Comparison of ENCODE assay signal across 27 cellular contexts in the genomic region with DNA sequence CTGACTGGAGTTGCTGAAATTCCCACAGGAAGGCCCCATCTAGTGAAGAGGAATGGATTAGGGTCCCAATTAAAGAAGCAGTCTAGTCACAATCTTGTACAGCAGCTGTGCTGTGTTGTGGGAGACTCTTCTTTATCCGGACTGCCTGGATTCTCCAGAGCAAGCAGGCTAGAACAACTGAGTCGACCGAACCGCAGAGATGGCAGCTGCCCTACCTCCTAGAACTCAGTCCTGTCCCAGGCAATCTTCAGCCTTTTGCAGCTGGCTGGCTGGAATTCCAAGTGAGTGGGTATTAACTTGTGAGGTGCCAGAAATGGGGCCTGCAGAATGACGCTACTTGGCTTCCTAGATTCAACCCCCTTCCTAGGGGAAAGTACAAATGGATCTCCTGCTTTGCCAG.
"Had no signal": no experiment of that assay in that cellular context is flagged by ENCODE, and none has a peak within 500 bp of the region (broad histone marks: within the 10 kb centered on the region; RNA-seq: fewer than 3 reads in every experiment).

No MANE protein-coding gene starts in this region.

- H3K9me3 ChIP-seq: adrenal gland had no signal

- H3K36me3 ChIP-seq: adrenal gland, breast epithelium had no signal

- H3K4me3 ChIP-seq: adrenal gland, breast epithelium, K562 had no signal

- DNase-seq: activated CD4-positive, alpha-beta T cell treated with anti-CD3 and anti-CD28 coated beads for 48 hours; activated CD4-positive, alpha-beta T cell treated with anti-CD3 and anti-CD28 coated beads, Interleukin-2, amount 50 U/mL, for 4 hours; activated CD4-positive, CD25-positive, alpha-beta regulatory T cell treated with anti-CD3 and anti-CD28 coated beads, Interleukin-2, amount 50 U/mL, for 72 hours; activated CD8-positive, alpha-beta memory T cell treated with anti-CD3 and anti-CD28 coated beads, Interleukin-2, amount 50 U/mL, for 48 hours; activated CD8-positive, alpha-beta T cell treated with anti-CD3 and anti-CD28 coated beads, Interleukin-2, amount 10 ng/mL, durations not matched to agents 7 days and 5 days; activated naive CD4-positive, alpha-beta T cell treated with anti-CD3 and anti-CD28 coated beads, Interleukin-2, amount 50 U/mL, for 16 hours; activated naive CD8-positive, alpha-beta T cell treated with anti-CD3 and anti-CD28 coated beads, Interleukin-2, amount 10 ng/mL, durations not matched to agents 7 days and 5 days; activated T-cell treated with anti-CD3 and anti-CD28 coated beads, Interleukin-2, amount 50 U/mL, for 1 hour; adrenal gland; anterior cingulate cortex; central memory CD4-positive, alpha-beta T cell; Karpas-422; MM.1S; NCI-H1105 treated with DMSO at 0.1 percent for 48 hours; NCI-H1436 treated with DMSO at 0.1 percent for 48 hours; NCI-H187 treated with DMSO at 0.1 percent for 48 hours; NCI-H2081 treated with DMSO at 0.1 percent for 48 hours; NCI-H2171 treated with DMSO at 0.1 percent for 48 hours; NCI-H226; NCI-H526; NCI-H774; NK-92 treated with Interleukin-12 subunit alpha and Interleukin-12 subunit beta, amount 100 ng/mL, for 24 hours; PC-3; SHP77 treated with DMSO at 0.1 percent for 48 hours had no signal

- H3K4me1 ChIP-seq: adrenal gland, breast epithelium had no signal

- ATAC-seq: activated CD8-positive, alpha-beta T cell treated with anti-CD3 and anti-CD28 coated beads, Interleukin-2, amount 10 ng/mL, durations not matched to agents 7 days and 5 days; K562; PC-3; WTC11 had no signal

- H3K27me3 ChIP-seq: adrenal gland, breast epithelium had no signal

- H3K27ac ChIP-seq: adrenal gland, breast epithelium had no signal
